In the genomic region with DNA sequence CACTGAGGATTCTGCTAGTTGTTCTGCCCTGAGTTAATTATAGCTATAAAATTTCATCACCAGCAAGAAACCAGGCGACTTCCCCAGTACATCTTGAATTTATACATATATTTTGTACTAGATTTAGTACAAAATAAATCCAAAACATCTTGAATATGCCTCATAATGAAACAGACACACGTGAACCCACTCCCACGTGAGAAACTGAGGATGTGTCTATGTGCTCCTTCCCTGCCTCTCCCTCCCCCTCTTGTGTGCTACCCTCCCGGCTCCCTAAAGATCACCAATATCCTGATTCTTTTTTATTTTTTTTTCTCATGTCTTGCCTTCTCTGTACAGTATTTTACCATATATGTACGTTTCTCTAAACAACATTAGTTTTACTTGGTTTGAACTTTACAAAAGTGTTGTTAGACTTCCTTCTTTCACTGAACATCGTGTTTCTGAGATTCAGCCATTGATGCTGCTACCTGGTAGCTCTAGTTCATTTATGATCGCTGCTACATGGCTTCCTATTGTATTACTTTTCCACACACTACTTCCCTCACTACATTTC, we compare ENCODE assay signal across 1 cellular context.
TF ChIP-seq lines count a peak whose summit lies in the region.

No MANE protein-coding gene starts in this region.

TF ChIP-seq in A549, 52 proteins besides CTCF, POLR2A, EP300 and RAD21 (continued from another document):
- TF ChIP-seq, protein P1, sequence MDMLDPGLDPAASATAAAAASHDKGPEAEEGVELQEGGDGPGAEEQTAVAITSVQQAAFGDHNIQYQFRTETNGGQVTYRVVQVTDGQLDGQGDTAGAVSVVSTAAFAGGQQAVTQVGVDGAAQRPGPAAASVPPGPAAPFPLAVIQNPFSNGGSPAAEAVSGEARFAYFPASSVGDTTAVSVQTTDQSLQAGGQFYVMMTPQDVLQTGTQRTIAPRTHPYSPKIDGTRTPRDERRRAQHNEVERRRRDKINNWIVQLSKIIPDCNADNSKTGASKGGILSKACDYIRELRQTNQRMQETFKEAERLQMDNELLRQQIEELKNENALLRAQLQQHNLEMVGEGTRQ (IDR thresholded peaks at IDR 0.05), result peak; percentile 10; the same call in 1 of the 2 replicates
TF ChIP-seq in A549: peak in this region for 1.
